In the genomic region with DNA sequence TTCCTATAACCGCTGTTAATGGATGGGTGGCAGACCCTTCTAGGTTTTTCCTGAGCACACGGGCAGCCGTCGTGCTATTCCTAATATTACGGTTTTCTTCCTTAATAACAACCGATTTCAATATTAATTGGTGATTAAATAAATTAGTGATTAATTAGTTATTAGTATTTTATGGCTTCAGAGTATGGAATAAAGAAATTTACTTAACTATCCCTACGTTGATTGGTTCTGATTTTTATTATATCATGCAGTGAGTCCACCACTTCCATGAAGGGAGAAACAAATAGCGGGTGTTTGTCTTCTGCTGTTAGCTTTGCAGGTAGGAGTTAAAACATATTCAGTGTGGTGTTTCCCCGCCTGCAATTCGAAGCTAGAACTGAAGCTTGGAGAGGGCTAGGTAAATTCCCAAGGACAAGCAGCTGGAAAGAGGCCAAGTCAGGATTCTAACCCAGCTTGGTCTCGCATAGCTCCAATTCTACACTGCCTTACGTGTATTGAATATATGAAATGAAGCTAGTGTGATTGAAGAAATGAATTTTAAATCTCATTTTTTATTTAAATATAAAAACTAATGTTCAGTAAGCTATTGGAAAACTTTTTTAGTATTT, we compare ENCODE assay signal across 8 cellular contexts. TPM values are rescaled to one million over a fixed set of nuclear protein-coding genes. Genes with fewer than 3 reads are reported as not detected.
DNase-seq lines count a peak whose midpoint lies in the region; ATAC-seq and TF ChIP-seq lines count a peak whose summit lies in the region.

No MANE protein-coding gene starts in this region.

- H3K9ac ChIP-seq in Loucy (ENCODE audit: low read depth, low read length, poor library complexity, severe bottlenecking): peak overlapping the region; percentile 98

- H3K9me3 Mint-ChIP-seq in CD8-positive, alpha-beta T cell: no peaks in the 10 kb centered on the region
- H3K9me3 Mint-ChIP-seq in activated naive CD8-positive, alpha-beta T cell treated with anti-CD3 and anti-CD28 coated beads, Interleukin-2, amount 50 U/mL, for 24 hours: no peaks in the 10 kb centered on the region

- no peaks in the 10 kb centered on the region for H3F3A ChIP-seq in Loucy (ENCODE audit: low read depth)

- H3K4me2 ChIP-seq in Loucy (ENCODE audit: low read depth, low read length, poor library complexity, severe bottlenecking): peak overlapping the region; percentile 100
- peak overlapping the region; percentile 79 for H3K4me2 ChIP-seq in hepatocyte

- no peak for TF ChIP-seq CTCF in CD8-positive, alpha-beta T cell (IDR thresholded peaks at IDR 0.05)
- TF ChIP-seq CTCF in Loucy (conservative IDR thresholded peaks at IDR 0.05; ENCODE audit: low read length) (no peak), hepatocyte (IDR thresholded peaks at IDR 0.05; ENCODE audit: poor library complexity) (no peak), sigmoid colon (IDR thresholded peaks at IDR 0.05) (no peak)

- peak overlapping the region; percentile 100 for H3K27ac Mint-ChIP-seq in CD8-positive, alpha-beta T cell
- peak overlapping the region; percentile 99 for H3K27ac Mint-ChIP-seq in activated naive CD8-positive, alpha-beta T cell treated with anti-CD3 and anti-CD28 coated beads, Interleukin-2, amount 50 U/mL, for 24 hours

- H2AFZ ChIP-seq in Loucy (ENCODE audit: low read length): peak overlapping the region; percentile 97
- H2AFZ ChIP-seq in hepatocyte: peak overlapping the region; percentile 91

- intact Hi-C loops in CD8-positive, alpha-beta T cell (cut with DNase I, micrococcal nuclease): no loop called here
- intact Hi-C loops in sigmoid colon (cut with DNase I): loop anchor here (10.0 kb wide), 1 partner anchor 476 kb away; no protein-coding TSS in a partner anchor

- H3K4me1 Mint-ChIP-seq in CD8-positive, alpha-beta T cell (ENCODE audit: low read depth): peaks cover 46% of the 10 kb centered on the region
- peaks cover 46% of the 10 kb centered on the region for H3K4me1 Mint-ChIP-seq in activated naive CD8-positive, alpha-beta T cell treated with anti-CD3 and anti-CD28 coated beads, Interleukin-2, amount 50 U/mL, for 24 hours

- no peaks in the 10 kb centered on the region for H3K9me3 ChIP-seq in CD8-positive, alpha-beta T cell (ENCODE audit: low read length)
- H3K9me3 ChIP-seq in Loucy (ENCODE audit: insufficient read depth, low read depth, low read length) (no peaks in the 10 kb centered on the region), hepatocyte (ENCODE audit: low read depth) (no peaks in the 10 kb centered on the region), sigmoid colon (no peaks in the 10 kb centered on the region)

- peaks cover 35% of the 10 kb centered on the region for H3K36me3 Mint-ChIP-seq in CD8-positive, alpha-beta T cell
- H3K36me3 Mint-ChIP-seq in activated naive CD8-positive, alpha-beta T cell treated with anti-CD3 and anti-CD28 coated beads, Interleukin-2, amount 50 U/mL, for 24 hours (ENCODE audit: low read depth): peaks cover 34% of the 10 kb centered on the region

- H3K4me3 ChIP-seq in CD8-positive, alpha-beta T cell (ENCODE audit: low read depth, low read length): peak overlapping the region; percentile 84
- H3K4me3 ChIP-seq in Loucy (ENCODE audit: low read length, poor library complexity, severe bottlenecking): peak overlapping the region; percentile 88
- peak overlapping the region; percentile 82 for H3K4me3 ChIP-seq in hepatocyte
- peak overlapping the region; percentile 66 to 80 (median 76) for H3K4me3 ChIP-seq in sigmoid colon

- H4K20me1 ChIP-seq in Loucy (ENCODE audit: insufficient read depth, low read length, poor library complexity, severe bottlenecking): peaks cover 39% of the 10 kb centered on the region
- H4K20me1 ChIP-seq in hepatocyte (ENCODE audit: insufficient read depth, poor library complexity, severe bottlenecking): no peaks in the 10 kb centered on the region

- CTCF ChIA-PET in CD8-positive, alpha-beta T cell (lab: Charles Lee): interaction anchor here (0.9 kb wide), 1 partner anchor 9 kb away, joined by 3 read pairs; no protein-coding TSS in a partner anchor

- H3K4me3 Mint-ChIP-seq in CD8-positive, alpha-beta T cell: peak overlapping the region; percentile 99
- peak overlapping the region; percentile 94 for H3K4me3 Mint-ChIP-seq in activated naive CD8-positive, alpha-beta T cell treated with anti-CD3 and anti-CD28 coated beads, Interleukin-2, amount 50 U/mL, for 24 hours

- no peaks in the 10 kb centered on the region for H3K27me3 ChIP-seq in CD8-positive, alpha-beta T cell (ENCODE audit: insufficient read depth, low read length)
- H3K27me3 ChIP-seq in Loucy (ENCODE audit: insufficient read depth, low read length, poor library complexity, severe bottlenecking) (peaks cover 5% of the 10 kb centered on the region), hepatocyte (no peaks in the 10 kb centered on the region), sigmoid colon (no peaks in the 10 kb centered on the region)

- no peaks in the 10 kb centered on the region for H3K9me2 ChIP-seq in Loucy (replicated peaks; ENCODE audit: low read depth, low read length)
- H3K9me2 ChIP-seq in hepatocyte (replicated peaks; ENCODE audit: insufficient read depth): no peaks in the 10 kb centered on the region

- H3K27ac ChIP-seq in CD8-positive, alpha-beta T cell (ENCODE audit: low read depth, low read length): peak overlapping the region; percentile 94
- H3K27ac ChIP-seq in hepatocyte (peak overlapping the region; percentile 99), sigmoid colon (peak overlapping the region; percentile 88 to 94 (median 91))

- H3K27me3 Mint-ChIP-seq in CD8-positive, alpha-beta T cell (ENCODE audit: low read depth): no peaks in the 10 kb centered on the region
- no peaks in the 10 kb centered on the region for H3K27me3 Mint-ChIP-seq in activated naive CD8-positive, alpha-beta T cell treated with anti-CD3 and anti-CD28 coated beads, Interleukin-2, amount 50 U/mL, for 24 hours

- peaks cover 41% of the 10 kb centered on the region for H3K4me1 ChIP-seq in CD8-positive, alpha-beta T cell (ENCODE audit: insufficient read depth, low read length)
- peaks cover 44% of the 10 kb centered on the region for H3K4me1 ChIP-seq in Loucy (ENCODE audit: insufficient read depth, low read length, poor library complexity, severe bottlenecking)
- H3K4me1 ChIP-seq in hepatocyte (ENCODE audit: insufficient read depth): peaks cover 10% of the 10 kb centered on the region
- peaks cover 0 to 45% (median 44%) of the 10 kb centered on the region in 4 donors for H3K4me1 ChIP-seq in sigmoid colon

- no peak for TF ChIP-seq POLR2A in sigmoid colon (IDR thresholded peaks at IDR 0.05)

- 22% methylated on average over 12 of the region's 12 CpGs for WGBS in hepatocyte (ENCODE audit: low lambda C conversion rate, missing lambda C conversion rate)
- WGBS in sigmoid colon, 2 donors: 12 to 25% methylated on average over 12 of the region's 12 CpGs

- no peaks in the 10 kb centered on the region for H3K36me3 ChIP-seq in CD8-positive, alpha-beta T cell (ENCODE audit: insufficient read depth, low read length)
- H3K36me3 ChIP-seq in Loucy (ENCODE audit: insufficient read depth, low read length) (no peaks in the 10 kb centered on the region), hepatocyte (replicated peaks; ENCODE audit: insufficient read depth, low read depth) (no peaks in the 10 kb centered on the region), sigmoid colon (peaks cover 0 to 7% (median 3%) of the 10 kb centered on the region in 4 donors)

- TF ChIP-seq EP300 in sigmoid colon (IDR thresholded peaks at IDR 0.05): peak in 1 of 4 donors; percentile 12

- DNase-seq in CD8-positive, alpha-beta T cell: no peak
- DNase-seq in activated naive CD8-positive, alpha-beta T cell treated with anti-CD3 and anti-CD28 coated beads, Interleukin-2, amount 50 U/mL, for 24 hours: peak; percentile 27
- DNase-seq in hepatocyte (ENCODE audit: low spot score) (peak; percentile 55), sigmoid colon (no peak)

- POLR2A ChIA-PET in CD8-positive, alpha-beta T cell (lab: Charles Lee): interaction anchor here (0.9 kb wide), 1 partner anchor 1076 kb away, joined by 3 read pairs; no protein-coding TSS in a partner anchor

- H3K79me2 ChIP-seq in Loucy (ENCODE audit: insufficient read depth, low read length) (peaks cover 41% of the 10 kb centered on the region), hepatocyte (peaks cover 22% of the 10 kb centered on the region)

- no peak for ATAC-seq in CD8-positive, alpha-beta T cell
- peak; percentile 5 for ATAC-seq in activated naive CD8-positive, alpha-beta T cell treated with anti-CD3 and anti-CD28 coated beads, Interleukin-2, amount 50 U/mL, for 24 hours
- ATAC-seq in HG02973 (IDR thresholded peaks at IDR 0.05; ENCODE audit: unreplicated experiment): no peak
- ATAC-seq in esophagus mucosa: no peak
- ATAC-seq in HG02588 (IDR thresholded peaks at IDR 0.05; ENCODE audit: unreplicated experiment): no peak

RNA-seq across cellular contexts. Expression of a gene that starts 0.9 kb away (rescaled TPM):
- total RNA-seq in CD8-positive, alpha-beta T cell: 10 to 100 TPM; 26.0 to 28.2 TPM
- total RNA-seq in hepatocyte (19.6 and 22.3 TPM in 2 replicates), sigmoid colon (10 to 100 TPM; 10.8 to 21.2 (median 18.5) TPM), esophagus mucosa (10.3 TPM)
- polyA plus RNA-seq in hepatocyte (5.2 and 7.2 TPM in 2 replicates), sigmoid colon (10 to 100 TPM in 1 of 3 donors, 1 to 10 TPM in 2; 5.4 to 16.6 (median 6.2) TPM)

Comparison
In these comparisons a context has a peak if more than half of its experiments do, and no peak if none do; other contexts are left out.
1. DNase-seq: peak in activated naive CD8-positive, alpha-beta T cell treated with anti-CD3 and anti-CD28 coated beads, Interleukin-2, amount 50 U/mL, for 24 hours (single experiment) and hepatocyte (single experiment); none in CD8-positive, alpha-beta T cell (0 of 7) and sigmoid colon (single experiment).
2. Peak in every context shown above with its lines, with median percentiles within 50 percentile points of each other: H3K27ac ChIP-seq and H3K4me3 ChIP-seq.